1 cellular context compared by ENCODE assay signal in genomic region chr12:71161575-71161974, GRCh38.
TF ChIP-seq lines count a peak whose summit lies in the region.

No MANE protein-coding gene starts in this region.

TF ChIP-seq in HepG2, 621 proteins besides CTCF, POLR2A, EP300 and RAD21 (continued from another document):
- TF ChIP-seq, protein P1, sequence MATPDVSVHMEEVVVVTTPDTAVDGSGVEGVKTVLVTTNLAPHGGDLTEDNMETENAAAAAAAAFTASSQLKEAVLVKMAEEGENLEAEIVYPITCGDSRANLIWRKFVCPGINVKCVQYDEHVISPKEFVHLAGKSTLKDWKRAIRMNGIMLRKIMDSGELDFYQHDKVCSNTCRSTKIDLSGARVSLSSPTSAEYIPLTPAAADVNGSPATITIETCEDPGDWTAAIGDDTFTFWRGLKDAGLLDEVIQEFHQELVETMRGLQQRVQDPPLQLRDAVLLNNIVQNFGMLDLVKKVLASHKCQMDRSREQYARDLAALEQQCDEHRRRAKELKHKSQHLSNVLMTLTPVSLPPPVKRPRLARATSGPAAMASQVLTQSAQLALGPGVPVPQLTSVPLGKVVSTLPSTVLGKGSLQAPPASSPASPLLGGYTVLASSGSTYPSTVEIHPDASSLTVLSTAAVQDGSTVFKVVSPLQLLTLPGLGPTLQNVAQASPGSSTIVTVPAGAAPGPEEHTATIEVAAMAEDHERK (CRISPR knock-in tag; IDR thresholded peaks at IDR 0.05; ENCODE audit: low read depth), result no peak
- TF ChIP-seq, protein P2, sequence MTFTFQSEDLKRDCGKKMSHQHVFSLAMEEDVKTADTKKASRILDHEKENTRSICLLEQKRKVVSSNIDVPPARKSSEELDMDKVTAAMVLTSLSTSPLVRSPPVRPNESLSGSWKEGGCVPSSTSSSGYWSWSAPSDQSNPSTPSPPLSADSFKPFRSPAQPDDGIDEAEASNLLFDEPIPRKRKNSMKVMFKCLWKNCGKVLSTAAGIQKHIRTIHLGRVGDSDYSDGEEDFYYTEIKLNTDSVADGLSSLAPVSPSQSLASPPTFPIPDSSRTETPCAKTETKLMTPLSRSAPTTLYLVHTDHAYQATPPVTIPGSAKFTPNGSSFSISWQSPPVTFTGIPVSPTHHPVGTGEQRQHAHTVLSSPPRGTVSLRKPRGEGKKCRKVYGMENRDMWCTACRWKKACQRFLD (CRISPR knock-in tag; IDR thresholded peaks at IDR 0.05; ENCODE audit: borderline replicate concordance), result no peak
- TF ChIP-seq CHD2 (IDR thresholded peaks at IDR 0.05; ENCODE audit: low read depth, low read length) (no peak), FOXK2 (IDR thresholded peaks at IDR 0.05) (no peak), CAMTA2 (CRISPR knock-in tag; IDR thresholded peaks at IDR 0.05; ENCODE audit: borderline replicate concordance) (no peak), YEATS2 (CRISPR knock-in tag; IDR thresholded peaks at IDR 0.05; ENCODE audit: borderline replicate concordance) (no peak), NR2F6 (IDR thresholded peaks at IDR 0.05) (no peak), NR2F6 (CRISPR knock-in tag; IDR thresholded peaks at IDR 0.05) (no peak), ZNF337 (CRISPR knock-in tag; IDR thresholded peaks at IDR 0.05; ENCODE audit: borderline replicate concordance, low read depth) (no peak), ZMYM3 (CRISPR knock-in tag; IDR thresholded peaks at IDR 0.05) (no peak), ZBTB1 (CRISPR knock-in tag; IDR thresholded peaks at IDR 0.05; ENCODE audit: borderline replicate concordance) (no peak), SAFB2 (CRISPR knock-in tag; IDR thresholded peaks at IDR 0.05; ENCODE audit: borderline replicate concordance, low read depth) (no peak), ZNF292 (CRISPR knock-in tag; IDR thresholded peaks at IDR 0.05; ENCODE audit: borderline replicate concordance, low read depth) (no peak), ZBTB8A (CRISPR knock-in tag; IDR thresholded peaks at IDR 0.05; ENCODE audit: borderline replicate concordance, low read depth) (no peak)
